Comparison of ENCODE assay signal across 8 cellular contexts in the genomic region with DNA sequence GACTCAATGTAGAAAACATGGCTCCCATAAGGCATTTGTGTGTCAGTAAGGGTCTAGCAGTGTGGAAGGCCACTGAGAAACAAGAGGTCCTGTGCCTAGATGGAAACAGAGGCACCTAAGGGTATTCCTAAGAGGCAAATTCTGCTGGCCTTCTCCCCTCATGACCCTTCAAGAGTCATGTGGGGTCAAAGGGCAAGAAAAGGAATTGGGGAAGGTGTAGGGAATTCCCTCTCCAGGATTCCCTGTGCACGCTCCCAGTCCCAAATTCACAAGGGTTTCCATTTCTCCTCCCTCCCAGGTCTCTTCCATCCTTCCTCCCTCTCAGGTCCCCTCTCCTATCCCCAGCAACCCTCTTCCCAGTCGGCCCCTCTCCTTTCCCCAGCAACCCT. TPM values are rescaled to one million over a fixed set of nuclear protein-coding genes. Genes with fewer than 3 reads are reported as not detected.
A peak's percentile ranks its signal among the peaks of the same experiment; 100 is the strongest.
DNase-seq lines count a peak whose midpoint lies in the region; ATAC-seq and TF ChIP-seq lines count a peak whose summit lies in the region.

No MANE protein-coding gene starts in this region.

- no peak overlapping the region for H2AK5ac ChIP-seq in mesendoderm (ENCODE audit: low read length)

- H3K4me1 Mint-ChIP-seq in MCF 10A (ENCODE audit: insufficient read depth, unreplicated experiment) = peaks cover 47% of the 10 kb centered on the region

- peak overlapping the region; percentile 98 for H3K4me3 ChIP-seq in cardiac muscle cell
- peak overlapping the region; percentile 44 for H3K4me3 ChIP-seq in mesendoderm (ENCODE audit: low read length)
- H3K4me3 ChIP-seq in urinary bladder (ENCODE audit: low read depth, low read length) = peak overlapping the region; percentile 85

- peak overlapping the region; percentile 90 for H3K4me2 ChIP-seq in mesendoderm (ENCODE audit: low read length)

- H3K27ac ChIP-seq in cardiac muscle cell (peak overlapping the region; percentile 85), mesendoderm (ENCODE audit: low read depth, low read length) (no peak overlapping the region), urinary bladder (ENCODE audit: low read depth) (no peak overlapping the region)

- H3K4me1 ChIP-seq in cardiac muscle cell (ENCODE audit: low read depth) = peaks cover 21% of the 10 kb centered on the region
- H3K4me1 ChIP-seq in mesendoderm (ENCODE audit: control insufficient read depth, low read depth, low read length) = peaks cover 17% of the 10 kb centered on the region
- H3K4me1 ChIP-seq in urinary bladder (ENCODE audit: insufficient read depth) = peaks cover 3% of the 10 kb centered on the region

- H3K27me3 Mint-ChIP-seq in MCF 10A (ENCODE audit: insufficient read depth, unreplicated experiment) = no peaks in the 10 kb centered on the region

- H2BK5ac ChIP-seq in mesendoderm (ENCODE audit: low read length) = no peak overlapping the region

- no peak overlapping the region for H4K5ac ChIP-seq in mesendoderm (ENCODE audit: low read length)

- no peak overlapping the region for H3K4ac ChIP-seq in mesendoderm (ENCODE audit: low read depth, low read length)

- intact Hi-C loops in left cardiac atrium (cut with DNase I) (no loop called here), MCF 10A (cut with micrococcal nuclease) (no loop called here)

- peak overlapping the region; percentile 79 for H3K4me3 Mint-ChIP-seq in MCF 10A (ENCODE audit: unreplicated experiment)

- H3K9ac ChIP-seq in mesendoderm (ENCODE audit: low read length) = peak overlapping the region; percentile 78

- BruUV-seq in MCF 10A (replicated peaks; lab: Mats Ljungman, UMichigan) = no TSS peak

- DNase-seq in cardiac muscle cell (ENCODE audit: low read depth in 1 of 2, low spot score in 1 of 2) (no peak), left cardiac atrium (no peak), MCF 10A (ENCODE audit: unreplicated experiment) (no peak), mesendoderm (no peak), NCI-H510A treated with DMSO at 0.1 percent for 48 hours (lab: John Stamatoyannopoulos, UW) (no peak), OCI-M2 (lab: John Stamatoyannopoulos, UW; ENCODE audit: unreplicated experiment) (no peak), SHP77 treated with DMSO at 0.1 percent for 48 hours (lab: John Stamatoyannopoulos, UW) (no peak)

- H3K56ac ChIP-seq in mesendoderm (ENCODE audit: low read length) = peak overlapping the region; percentile 98

- H3K9me3 Mint-ChIP-seq in MCF 10A (ENCODE audit: unreplicated experiment) = no peaks in the 10 kb centered on the region

- TF ChIP-seq CTCF in cardiac muscle cell (IDR thresholded peaks at IDR 0.05; ENCODE audit: low read depth, low read length) = no peak
- TF ChIP-seq CTCF in MCF 10A (IDR thresholded peaks at IDR 0.05; ENCODE audit: unreplicated experiment) = no peak

- peaks cover 27% of the 10 kb centered on the region for H3K79me1 ChIP-seq in mesendoderm (ENCODE audit: low read length)

- no peak overlapping the region for H2BK15ac ChIP-seq in mesendoderm (replicated peaks; ENCODE audit: low read depth)

- H3K27me3 ChIP-seq in cardiac muscle cell (no peaks in the 10 kb centered on the region), mesendoderm (ENCODE audit: insufficient read depth, low read length, poor library complexity) (no peaks in the 10 kb centered on the region)

- H3K36me3 Mint-ChIP-seq in MCF 10A (ENCODE audit: insufficient read depth, unreplicated experiment) = peaks cover 33% of the 10 kb centered on the region

- H3K23ac ChIP-seq in mesendoderm (ENCODE audit: low read length) = no peak overlapping the region

- WGBS in mesendoderm (ENCODE audit: extremely low coverage, insufficient coverage, low lambda C conversion rate) = no CpG with 5 or more reads among the region's 2 CpGs
- 5% methylated on average over 2 of the region's 2 CpGs for WGBS in urinary bladder

- H2BK120ac ChIP-seq in mesendoderm (ENCODE audit: low read depth, low read length) = no peak overlapping the region

- no peaks in the 10 kb centered on the region for H3K9me3 ChIP-seq in cardiac muscle cell (ENCODE audit: low read depth)

- no peak for ATAC-seq in left cardiac atrium

- POLR2A ChIA-PET in MCF 10A (lab: Yijun Ruan, JAX) = no interaction called here

- no peak overlapping the region for H4K8ac ChIP-seq in mesendoderm (ENCODE audit: low read depth, low read length)

- H3K27ac Mint-ChIP-seq in MCF 10A (ENCODE audit: low read depth, unreplicated experiment) = peak overlapping the region; percentile 91

- peaks cover 37% of the 10 kb centered on the region for H3K79me2 ChIP-seq in mesendoderm (ENCODE audit: control insufficient read depth, insufficient read depth, low read length)

- H3K36me3 ChIP-seq in cardiac muscle cell = no peaks in the 10 kb centered on the region
- no peaks in the 10 kb centered on the region for H3K36me3 ChIP-seq in mesendoderm (ENCODE audit: control insufficient read depth, insufficient read depth, low read length)
- H3K36me3 ChIP-seq in urinary bladder (ENCODE audit: insufficient read depth) = no peaks in the 10 kb centered on the region

- CTCF ChIA-PET in MCF 10A (lab: Yijun Ruan, JAX) = no interaction called here

- peak overlapping the region; percentile 89 for H3K18ac ChIP-seq in mesendoderm (ENCODE audit: low read length)

RNA-seq across cellular contexts. Expression of a gene that starts 0.6 kb away (rescaled TPM):
- total RNA-seq in cardiac muscle cell (128 and 146 TPM in 2 replicates), left cardiac atrium (10 to 100 TPM; 54.8 to 58.1 TPM), MCF 10A (2022) (37.8 and 43.4 TPM in 2 replicates), urinary bladder (13.8 TPM)
- polyA plus RNA-seq in cardiac muscle cell (69.3 and 69.6 TPM in 2 replicates), urinary bladder (93.7 TPM)
- 55.5 TPM for polyA plus RNA-seq in mesendoderm (2013, experiment 1 of 2)
- polyA plus RNA-seq in mesendoderm (2013, experiment 2 of 2) = 53.7 TPM

RNA-seq across cellular contexts. Expression of a gene that starts 2.9 kb away (rescaled TPM):
- total RNA-seq in cardiac muscle cell (180 and 188 TPM in 2 replicates), left cardiac atrium (10 to 100 TPM; 73.0 to 77.9 TPM), MCF 10A (2022) (28.1 and 29.6 TPM in 2 replicates), urinary bladder (30.1 TPM)
- polyA plus RNA-seq in cardiac muscle cell (232 and 237 TPM in 2 replicates), urinary bladder (102 TPM)
- 90.3 TPM for polyA plus RNA-seq in mesendoderm (2013, experiment 1 of 2)
- polyA plus RNA-seq in mesendoderm (2013, experiment 2 of 2) = 86.3 TPM

RNA-seq across cellular contexts. Expression of a gene that starts 8.7 kb away (rescaled TPM):
- total RNA-seq in cardiac muscle cell (5.0 and 13.5 TPM in 2 replicates), left cardiac atrium (1 to 10 TPM; 2.4 to 2.8 TPM), MCF 10A (2022) (8.0 and 8.4 TPM in 2 replicates), urinary bladder (1.5 TPM)
- polyA plus RNA-seq in cardiac muscle cell (4.8 and 9.8 TPM in 2 replicates), urinary bladder (7.6 TPM)
- polyA plus RNA-seq in mesendoderm (2013, experiment 1 of 2) = 5.7 TPM
- polyA plus RNA-seq in mesendoderm (2013, experiment 2 of 2) = 5.3 TPM

RNA-seq across cellular contexts. Expression of a gene that starts 10.9 kb away (rescaled TPM):
- total RNA-seq in cardiac muscle cell = 10.2 and 18.7 TPM in 2 replicates
- 10.1 and 15.2 TPM in 2 replicates for polyA plus RNA-seq in cardiac muscle cell
- 1 to 10 TPM; 7.1 to 8.7 TPM for total RNA-seq in left cardiac atrium
- 3.1 and 6.7 TPM in 2 replicates for total RNA-seq in MCF 10A (2022)
- 15.8 TPM for polyA plus RNA-seq in mesendoderm (2013, experiment 1 of 2)
- polyA plus RNA-seq in mesendoderm (2013, experiment 2 of 2) = 14.7 TPM
- total RNA-seq in urinary bladder = 17.6 TPM
- 22.8 TPM for polyA plus RNA-seq in urinary bladder

RNA-seq across cellular contexts. Expression of a gene that starts 14.7 kb away (rescaled TPM):
- total RNA-seq in cardiac muscle cell = 124 and 130 TPM in 2 replicates
- 17.3 and 23.9 TPM in 2 replicates for polyA plus RNA-seq in cardiac muscle cell
- total RNA-seq in left cardiac atrium = 10 to 100 TPM; 43.7 to 47.7 TPM
- 48.1 and 49.2 TPM in 2 replicates for total RNA-seq in MCF 10A (2022)
- 51.4 TPM for polyA plus RNA-seq in mesendoderm (2013, experiment 1 of 2)
- 52.0 TPM for polyA plus RNA-seq in mesendoderm (2013, experiment 2 of 2)
- 44.1 TPM for total RNA-seq in urinary bladder
- 62.2 TPM for polyA plus RNA-seq in urinary bladder

Comparison
In these comparisons a context has a peak if more than half of its experiments do, and no peak if none do; other contexts are left out.
1. H3K4me3 ChIP-seq: peak in every context shown above with its lines; median percentile 98 in cardiac muscle cell; 85 in urinary bladder; 44 in mesendoderm.